Comparison of ENCODE assay signal across 8 cellular contexts in the genomic region with DNA sequence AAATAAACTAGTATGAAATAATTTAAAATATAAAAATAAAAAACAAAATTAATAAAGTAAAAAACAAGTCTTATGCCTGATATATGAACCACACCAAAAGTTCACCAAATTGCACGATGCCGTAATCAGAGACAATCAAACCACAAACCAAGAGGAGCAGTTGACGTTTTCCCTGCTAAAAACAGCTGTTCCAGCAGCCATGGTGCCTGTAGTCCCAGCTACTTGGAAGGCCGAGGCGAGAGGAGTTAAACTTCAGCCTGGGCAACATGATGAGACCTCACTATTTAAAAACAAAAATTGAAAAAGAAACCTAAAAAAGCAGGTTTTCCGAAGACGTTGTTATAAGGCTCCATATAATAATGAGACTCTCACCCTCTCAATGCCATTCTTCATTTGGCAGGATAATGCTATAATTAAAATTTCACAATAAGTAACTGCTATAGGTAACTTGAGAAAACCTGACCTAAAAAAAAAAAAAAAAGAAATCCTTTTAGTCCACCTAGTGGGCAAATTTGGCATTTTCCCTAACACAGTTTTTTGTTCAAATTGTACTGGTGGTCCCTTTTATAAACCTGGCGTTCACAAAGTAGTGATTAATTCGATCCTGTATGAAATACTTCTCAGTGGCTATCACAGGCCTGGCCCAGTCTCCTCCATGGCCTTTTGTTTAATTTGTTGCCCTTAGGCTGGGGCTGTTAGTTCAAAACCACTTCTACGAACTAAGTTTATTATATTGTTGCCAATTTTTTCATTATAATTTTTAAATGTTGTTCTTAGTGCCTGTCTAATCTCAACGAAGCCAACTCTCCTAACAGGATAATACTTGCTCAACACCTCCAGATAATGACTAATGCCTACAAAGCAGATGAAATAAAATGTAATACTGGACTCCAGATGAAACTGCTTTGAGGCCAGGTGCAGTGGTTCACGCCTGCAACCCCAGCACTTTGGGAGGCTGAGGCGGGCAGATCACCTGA.
A peak's percentile ranks its signal among the peaks of the same experiment; 100 is the strongest.
DNase-seq lines count a peak whose midpoint lies in the region; ATAC-seq and TF ChIP-seq lines count a peak whose summit lies in the region.

No MANE protein-coding gene starts in this region.

- no peak overlapping the region for H3K4me3 ChIP-seq in foreskin fibroblast (ENCODE audit: low read depth in 1 of 2, low read length in 2 of 2)
- H3K4me3 ChIP-seq in thoracic aorta: no peak overlapping the region

- DNase-seq in Caki2 (ENCODE audit: low read depth): peak; percentile 56
- peak; percentile 48 for DNase-seq in HuH-7 (ENCODE audit: low spot score)
- peak; percentile 7 to 18 for DNase-seq in SHP77 (lab: John Stamatoyannopoulos, UW)
- DNase-seq in foreskin fibroblast: peak in 1 of 2 donors; percentile 49
- no peak for DNase-seq in thoracic aorta (ENCODE audit: low spot score)
- no peak for DNase-seq in amniotic stem cell (lab: John Stamatoyannopoulos, UW)
- no peak for DNase-seq in NCI-H1930 (lab: John Stamatoyannopoulos, UW)

- H3K36me3 Mint-ChIP-seq in stimulated activated memory B cell treated with anti-CD40 and anti-IgM and Interleukin-4, amounts not matched to agents 10 μg/mL and 1 μg/mL and 100 μg/mL, for 72 hours: no peaks in the 10 kb centered on the region

- H3K4me1 Mint-ChIP-seq in stimulated activated memory B cell treated with anti-CD40 and anti-IgM and Interleukin-4, amounts not matched to agents 10 μg/mL and 1 μg/mL and 100 μg/mL, for 72 hours: peaks cover 7% of the 10 kb centered on the region

- H3K9me3 ChIP-seq in thoracic aorta: no peaks in the 10 kb centered on the region

- peaks cover 6 to 8% of the 10 kb centered on the region in 2 donors for H3K4me1 ChIP-seq in thoracic aorta (ENCODE audit: control insufficient read depth in 1 of 2, low read depth in 2 of 2)

- no peak overlapping the region for H3K27ac Mint-ChIP-seq in stimulated activated memory B cell treated with anti-CD40 and anti-IgM and Interleukin-4, amounts not matched to agents 10 μg/mL and 1 μg/mL and 100 μg/mL, for 72 hours

- H3K36me3 ChIP-seq in thoracic aorta: no peaks in the 10 kb centered on the region

- in situ Hi-C loops in Caki2 (cut with HindIII; ENCODE audit: low pct_unique_long_range_greater_than_20kb, low sequenced_read_pairs): no loop called here

- peaks cover 62% of the 10 kb centered on the region for H3K27me3 Mint-ChIP-seq in stimulated activated memory B cell treated with anti-CD40 and anti-IgM and Interleukin-4, amounts not matched to agents 10 μg/mL and 1 μg/mL and 100 μg/mL, for 72 hours

- peaks cover 8% of the 10 kb centered on the region for H3K27me3 ChIP-seq in thoracic aorta (replicated peaks; ENCODE audit: insufficient read depth)

- H3K9me3 Mint-ChIP-seq in stimulated activated memory B cell treated with anti-CD40 and anti-IgM and Interleukin-4, amounts not matched to agents 10 μg/mL and 1 μg/mL and 100 μg/mL, for 72 hours: no peaks in the 10 kb centered on the region

- ATAC-seq in thoracic aorta (ENCODE audit: insufficient number of reproducible peaks, low FRiP score, low read depth): no peak
- ATAC-seq in stimulated activated memory B cell treated with anti-CD40 and anti-IgM and Interleukin-4, amounts not matched to agents 10 μg/mL and 1 μg/mL and 100 μg/mL, for 72 hours: no peak

- peak; percentile 46 for TF ChIP-seq CTCF in foreskin fibroblast (IDR thresholded peaks at IDR 0.05; ENCODE audit: low read depth, low read length)
- peak; percentile 62 for TF ChIP-seq CTCF in thoracic aorta (IDR thresholded peaks at IDR 0.05)

- no peak overlapping the region for H3K27ac ChIP-seq in thoracic aorta

- no peak overlapping the region for H3K4me3 Mint-ChIP-seq in stimulated activated memory B cell treated with anti-CD40 and anti-IgM and Interleukin-4, amounts not matched to agents 10 μg/mL and 1 μg/mL and 100 μg/mL, for 72 hours

Comparison
In these comparisons a context has a peak if more than half of its experiments do, and no peak if none do; other contexts are left out.
1. DNase-seq: peak in Caki2 (single experiment), HuH-7 (single experiment) and SHP77 (2 of 2); none in thoracic aorta (single experiment), amniotic stem cell (single experiment) and NCI-H1930 (0 of 2).